ENCODE assay signal across 1 cellular context in genomic region chr16:11626657-11627291, GRCh38.
TF ChIP-seq lines count a peak whose summit lies in the region.

No MANE protein-coding gene starts in this region.

TF ChIP-seq in H1, 55 proteins besides CTCF, POLR2A, EP300 and RAD21:
- TF ChIP-seq POLR2AphosphoS5 (IDR thresholded peaks at IDR 0.05; ENCODE audit: low read depth, low read length): no peak
- TF ChIP-seq USF2 (IDR thresholded peaks at IDR 0.05; ENCODE audit: low read length): peak; percentile 13; the same call in 1 of the 2 replicates
